Comparison of ENCODE assay signal across 20 cellular contexts in genomic region chr10:131889755-131890154, GRCh38. TPM values are rescaled to one million over a fixed set of nuclear protein-coding genes. Genes with fewer than 3 reads are reported as not detected.
A peak's percentile ranks its signal among the peaks of the same experiment; 100 is the strongest.
DNase-seq lines count a peak whose midpoint lies in the region; ATAC-seq, FAIRE-seq and TF ChIP-seq lines count a peak whose summit lies in the region.
"Had no signal": no experiment of that assay in that cellular context is flagged by ENCODE, and none has a peak within 500 bp of the region (broad histone marks: within the 10 kb centered on the region; RNA-seq: fewer than 3 reads in every experiment).

No MANE protein-coding gene starts in this region.

- H3K27ac Mint-ChIP-seq in chondrocyte (ENCODE audit: unreplicated experiment), result no peak overlapping the region
- H3K27ac Mint-ChIP-seq: B cell; CD4-positive, alpha-beta T cell; H9; IgD-negative memory B cell had no signal

- peaks cover 3% of the 10 kb centered on the region for H3K4me1 Mint-ChIP-seq in chondrocyte (ENCODE audit: low read depth)

- DNase-seq in H7 (peak; percentile 32), chondrocyte (ENCODE audit: low spot score) (peak; percentile 44), kidney (peak; percentile 29), sigmoid colon (peak; percentile 30), DMS 273 (lab: John Stamatoyannopoulos, UW; ENCODE audit: unreplicated experiment) (no peak), frontal cortex (ENCODE audit: low spot score in 2 of 2) (no peak)
- DNase-seq: C1 segment of cervical spinal cord; Calu3; CD4-positive, alpha-beta T cell; DMS153; DMS79 treated with DMSO at 0.1 percent for 48 hours; EL; GM23248; H9 had no signal

- no peak overlapping the region for H3K4me3 Mint-ChIP-seq in chondrocyte (ENCODE audit: unreplicated experiment)
- H3K4me3 Mint-ChIP-seq: B cell; CD4-positive, alpha-beta T cell; H9; IgD-negative memory B cell had no signal

- H3K36me3 Mint-ChIP-seq in chondrocyte (ENCODE audit: low read depth), result no peaks in the 10 kb centered on the region
- H3K36me3 Mint-ChIP-seq: IgD-negative memory B cell had no signal

- TF ChIP-seq EP300 in sigmoid colon (IDR thresholded peaks at IDR 0.05), result no peak

- H3K4me3 ChIP-seq in H7 (ENCODE audit: insufficient read depth, low read depth, low read length), result no peak overlapping the region
- no peak overlapping the region for H3K4me3 ChIP-seq in kidney (ENCODE audit: low read length in 2 of 2)
- no peak overlapping the region for H3K4me3 ChIP-seq in sigmoid colon
- H3K4me3 ChIP-seq: GM23248 had no signal

- no peaks in the 10 kb centered on the region for H3K9me3 ChIP-seq in kidney (ENCODE audit: control insufficient read depth in 1 of 2, low read length in 2 of 2)
- H3K9me3 ChIP-seq in sigmoid colon, result no peaks in the 10 kb centered on the region

- TF ChIP-seq CTCF in chondrocyte (IDR thresholded peaks at IDR 0.05), result no peak
- no peak for TF ChIP-seq CTCF in kidney (IDR thresholded peaks at IDR 0.05; ENCODE audit: borderline replicate concordance, extremely low read depth, insufficient read depth)
- TF ChIP-seq CTCF in sigmoid colon (IDR thresholded peaks at IDR 0.05), result no peak

- 92% methylated on average over 9 of the region's 9 CpGs for WGBS in sigmoid colon, 2 donors

- H3K4me1 ChIP-seq in kidney (ENCODE audit: control insufficient read depth in 1 of 2, insufficient read depth in 1 of 2, low read depth in 1 of 2, low read length in 2 of 2) (no peaks in the 10 kb centered on the region), sigmoid colon (peaks cover 0 to 7% (median 6%) of the 10 kb centered on the region in 4 donors)

- no peak for ATAC-seq in HG02840 (IDR thresholded peaks at IDR 0.05; ENCODE audit: low FRiP score, unreplicated experiment)

- TF ChIP-seq POLR2A in sigmoid colon (IDR thresholded peaks at IDR 0.05), result no peak

- peaks cover 21% of the 10 kb centered on the region for H3K27me3 Mint-ChIP-seq in chondrocyte (ENCODE audit: low read depth)

- H3K27ac ChIP-seq in kidney (ENCODE audit: low read depth in 2 of 2, low read length in 2 of 2) (no peak overlapping the region), sigmoid colon (no peak overlapping the region)
- H3K27ac ChIP-seq: GM23248 had no signal

- intact Hi-C loops in kidney (cut with DNase I) (loop anchor here (5.0 kb wide), 1 partner anchor 133 kb away; no protein-coding TSS in a partner anchor), sigmoid colon (cut with DNase I) (loop anchor here (5.0 kb wide), 1 partner anchor 88 kb away; no protein-coding TSS in a partner anchor)

- H3K9me3 Mint-ChIP-seq in chondrocyte (ENCODE audit: low read depth), result no peaks in the 10 kb centered on the region
- H3K9me3 Mint-ChIP-seq: CD4-positive, alpha-beta T cell; H9; IgD-negative memory B cell had no signal

- FAIRE-seq in kidney (lab: Jason Lieb, UNC) (no peak), frontal cortex (lab: Jason Lieb, UNC) (no peak)
- FAIRE-seq: A204.1, G401.6, GM12891 had no signal

- H3K36me3 ChIP-seq in H7 (replicated peaks; ENCODE audit: control insufficient read depth, insufficient read depth, low read length), result no peaks in the 10 kb centered on the region
- H3K36me3 ChIP-seq in kidney (ENCODE audit: control insufficient read depth in 1 of 2, insufficient read depth in 2 of 2, low read length in 2 of 2), result no peaks in the 10 kb centered on the region
- no peaks in the 10 kb centered on the region for H3K36me3 ChIP-seq in sigmoid colon

- no peaks in the 10 kb centered on the region for H3K27me3 ChIP-seq in H7 (ENCODE audit: control insufficient read depth, insufficient read depth, low read length)
- H3K27me3 ChIP-seq in sigmoid colon, result peaks cover 0 to 19% (median 0%) of the 10 kb centered on the region in 3 donors

- H3K9ac ChIP-seq in kidney (ENCODE audit: low read length in 2 of 2), result no peak overlapping the region
- H3K9ac ChIP-seq: GM23248 had no signal

RNA-seq across cellular contexts. Expression of gene PPP2R2D, which starts 11.1 kb away (rescaled TPM):
- 44.8 and 47.4 TPM in 2 replicates for total RNA-seq in H7 (2014; rRNA removed; shearing (Covaris generic))
- total RNA-seq in chondrocyte (24.3 to 27.5 TPM (median 25.1 TPM) in 3 replicates), kidney (28.3 TPM), sigmoid colon (10 to 100 TPM; 22.7 to 44.0 (median 34.6) TPM), frontal cortex (53.4 TPM)
- polyA plus RNA-seq in kidney (ENCODE audit: insufficient read depth, low read depth, low replicate concordance) (34.8 TPM), sigmoid colon (10 to 100 TPM; 18.4 to 23.8 (median 22.8) TPM)

Comparison
In these comparisons a context has a peak if more than half of its experiments do, and no peak if none do; other contexts are left out.
1. DNase-seq: peak in H7 (single experiment), chondrocyte (single experiment), kidney (single experiment) and sigmoid colon (single experiment); none in DMS 273 (single experiment) and frontal cortex (0 of 2).